8 cellular contexts compared by ENCODE assay signal in the genomic region with DNA sequence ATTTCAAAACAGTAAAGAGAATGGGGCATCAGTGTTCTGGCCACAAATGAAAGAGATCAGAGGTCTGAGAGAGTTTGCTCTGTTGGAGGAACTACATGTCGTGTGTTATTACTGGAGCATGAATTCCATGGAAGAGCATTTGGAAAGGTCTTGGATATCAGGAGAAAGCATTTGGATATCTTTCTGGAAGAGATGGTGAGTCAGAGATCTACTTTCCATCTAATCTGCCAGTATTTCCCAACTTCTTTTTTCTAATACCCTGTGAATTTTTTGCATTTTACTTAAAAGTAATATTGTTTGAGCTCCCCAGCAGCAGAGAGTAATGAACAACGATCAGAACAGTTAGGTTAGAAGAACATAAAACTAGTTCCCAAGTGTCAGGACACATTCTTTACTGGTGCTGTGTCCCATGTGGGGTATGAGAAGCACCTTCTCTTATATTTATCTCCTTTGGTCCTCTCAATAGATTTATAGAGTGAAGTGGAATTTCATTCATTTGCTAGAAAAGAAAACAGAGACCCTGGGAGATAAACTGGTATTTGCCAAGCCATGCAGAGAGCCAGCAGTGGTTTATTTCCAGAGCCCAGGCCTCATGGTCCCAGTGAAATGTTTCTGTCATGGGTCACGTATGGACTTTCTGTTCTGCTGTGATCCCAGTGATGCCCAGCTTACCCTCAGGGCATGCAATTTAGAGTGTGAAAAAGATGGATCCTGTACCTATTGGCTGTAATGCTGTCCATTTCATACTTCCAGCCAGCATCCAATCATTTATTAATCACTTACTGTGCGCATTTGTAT.
DNase-seq lines count a peak whose midpoint lies in the region; ATAC-seq, FAIRE-seq and TF ChIP-seq lines count a peak whose summit lies in the region.
"Had no signal": no experiment of that assay in that cellular context is flagged by ENCODE, and none has a peak within 500 bp of the region (broad histone marks: within the 10 kb centered on the region; RNA-seq: fewer than 3 reads in every experiment).

No MANE protein-coding gene starts in this region.

- no peaks in the 10 kb centered on the region for H4K20me1 ChIP-seq in astrocyte (ENCODE audit: insufficient read depth, low read length)

- H3K4me3 ChIP-seq in astrocyte (ENCODE audit: insufficient read depth, low read depth, low read length): no peak overlapping the region
- no peak overlapping the region for H3K4me3 ChIP-seq in gastroesophageal sphincter
- H3K4me3 ChIP-seq in aorta (ENCODE audit: low read length in 2 of 2): no peak overlapping the region

- WGBS in gastroesophageal sphincter (ENCODE audit: low coverage in 1 of 2), 2 donors: 68 to 91% methylated on average over 4 of the region's 4 CpGs
- WGBS in aorta, 2 donors: 44 to 46% methylated on average over 4 of the region's 4 CpGs

- H3K79me2 ChIP-seq in astrocyte (ENCODE audit: insufficient read depth, low read length): no peaks in the 10 kb centered on the region

- no peak for TF ChIP-seq POLR2A in gastroesophageal sphincter (IDR thresholded peaks at IDR 0.05)

- H3K36me3 ChIP-seq in astrocyte (ENCODE audit: insufficient read depth, low read length) (no peaks in the 10 kb centered on the region), gastroesophageal sphincter (no peaks in the 10 kb centered on the region), aorta (ENCODE audit: control insufficient read depth in 1 of 2, insufficient read depth in 2 of 2, low read length in 1 of 2) (no peaks in the 10 kb centered on the region)

- peak; percentile 45 for FAIRE-seq in astrocyte (lab: Jason Lieb, UNC)

- H3K27ac Mint-ChIP-seq in HFFc6 (peak overlapping the region; percentile 51), astrocyte (ENCODE audit: unreplicated experiment) (peak overlapping the region; percentile 2)

- H3K9me3 Mint-ChIP-seq in HFFc6: no peaks in the 10 kb centered on the region
- H3K9me3 Mint-ChIP-seq in astrocyte (ENCODE audit: unreplicated experiment): no peaks in the 10 kb centered on the region

- H3K4me1 ChIP-seq in astrocyte (ENCODE audit: insufficient read depth, low read length) (no peaks in the 10 kb centered on the region), gastroesophageal sphincter (no peaks in the 10 kb centered on the region), aorta (ENCODE audit: control insufficient read depth in 1 of 2, insufficient read depth in 2 of 2, low read length in 2 of 2) (peaks cover 0 to 2% of the 10 kb centered on the region in 2 donors)

- H3K9me3 ChIP-seq in astrocyte (ENCODE audit: insufficient read depth, low read depth, low read length) (no peaks in the 10 kb centered on the region), gastroesophageal sphincter (no peaks in the 10 kb centered on the region), aorta (ENCODE audit: control insufficient read depth, low read length) (no peaks in the 10 kb centered on the region)

- H3K27ac ChIP-seq in astrocyte (ENCODE audit: low read depth, low read length): peak overlapping the region; percentile 16
- H3K27ac ChIP-seq in gastroesophageal sphincter: peak overlapping the region in 2 of 4 donors; percentile 13
- peak overlapping the region in 1 of 2 donors; percentile 48 for H3K27ac ChIP-seq in aorta (ENCODE audit: low read depth in 1 of 2, low read length in 2 of 2)

- no peak overlapping the region for H3K4me2 ChIP-seq in astrocyte (ENCODE audit: low read length)

- DNase-seq in HFFc6: peak; percentile 77
- DNase-seq in astrocyte (ENCODE audit: low read depth): peak; percentile 46
- DNase-seq in aorta: peak in 1 of 2 donors; percentile 52
- DNase-seq in anterior cingulate cortex (lab: John Stamatoyannopoulos, UW): no peak
- DNase-seq in stimulated activated CD4-positive, alpha-beta T cell treated with anti-CD3 and anti-CD28 coated beads, Interleukin-12 subunit alpha, Interleukin-12 subunit beta, amount 100 ng/mL, for 4 hours: no peak
- DNase-seq: midbrain had no signal

- H3K4me3 Mint-ChIP-seq in HFFc6 (0 out of 2 replicates have a peak overlapping the region, but pooled peaks have one; percentile 14), astrocyte (ENCODE audit: unreplicated experiment) (no peak overlapping the region)

- intact Hi-C loops in aorta (cut with DNase I): no loop called here

- H3K36me3 Mint-ChIP-seq in HFFc6 (ENCODE audit: low read depth) (no peaks in the 10 kb centered on the region), astrocyte (ENCODE audit: low read depth, unreplicated experiment) (no peaks in the 10 kb centered on the region)

- no peaks in the 10 kb centered on the region for H3K27me3 ChIP-seq in astrocyte (ENCODE audit: insufficient read depth, low read length)
- no peaks in the 10 kb centered on the region for H3K27me3 ChIP-seq in gastroesophageal sphincter
- no peaks in the 10 kb centered on the region for H3K27me3 ChIP-seq in aorta (ENCODE audit: control insufficient read depth in 1 of 2, insufficient read depth in 2 of 2, low read length in 1 of 2)

- no peak overlapping the region for H2AFZ ChIP-seq in astrocyte (ENCODE audit: low read depth, low read length)

- H3K27me3 Mint-ChIP-seq in HFFc6 (ENCODE audit: insufficient read depth) (no peaks in the 10 kb centered on the region; the same call in 1 of the 2 replicates), astrocyte (ENCODE audit: low read depth, unreplicated experiment) (no peaks in the 10 kb centered on the region)

- H3K4me1 Mint-ChIP-seq in HFFc6 (ENCODE audit: low read depth) (peaks cover 31% of the 10 kb centered on the region), astrocyte (ENCODE audit: low read depth, unreplicated experiment) (peaks cover 8% of the 10 kb centered on the region)

- no peak for TF ChIP-seq EP300 in gastroesophageal sphincter (IDR thresholded peaks at IDR 0.05)

- no peak for TF ChIP-seq CTCF in HFFc6 (IDR thresholded peaks at IDR 0.05)
- TF ChIP-seq CTCF in astrocyte (IDR thresholded peaks at IDR 0.05; ENCODE audit: insufficient read depth, low read depth, low read length): no peak
- no peak for TF ChIP-seq CTCF in gastroesophageal sphincter (IDR thresholded peaks at IDR 0.05)

- no peak overlapping the region for H3K9ac ChIP-seq in astrocyte (ENCODE audit: low read length)

- ATAC-seq in gastroesophageal sphincter: peak; percentile 64
- ATAC-seq in aorta (ENCODE audit: low FRiP score): peak; percentile 77
- ATAC-seq in HG03354 (IDR thresholded peaks at IDR 0.05; ENCODE audit: poor library complexity, severe bottlenecking, unreplicated experiment): no peak

Comparison
In these comparisons a context has a peak if more than half of its experiments do, and no peak if none do; other contexts are left out.
1. DNase-seq: peak in HFFc6 (single experiment) and astrocyte (single experiment); none in anterior cingulate cortex (0 of 58) and stimulated activated CD4-positive, alpha-beta T cell treated with anti-CD3 and anti-CD28 coated beads, Interleukin-12 subunit alpha, Interleukin-12 subunit beta, amount 100 ng/mL, for 4 hours (single experiment).